ENCODE assay signal across 8 cellular contexts in genomic region chr7:5365976-5366625, GRCh38. TPM values are rescaled to one million over a fixed set of nuclear protein-coding genes. Genes with fewer than 3 reads are reported as not detected.
A peak's percentile ranks its signal among the peaks of the same experiment; 100 is the strongest.
DNase-seq lines count a peak whose midpoint lies in the region; ATAC-seq lines count a peak whose summit lies in the region.
"Not testable (repeated sequence)": the region's sequence is repeated elsewhere in the genome, so short reads cannot be mapped to it uniquely, and the experiment has no call there.

No MANE protein-coding gene starts in this region.

- not testable (repeated sequence) for H3K36me3 ChIP-seq in H7 (replicated peaks; ENCODE audit: control insufficient read depth, insufficient read depth, low read length)
- H3K36me3 ChIP-seq in SJCRH30 = peaks cover 16% of the 10 kb centered on the region

- not testable (repeated sequence) for H3K27ac ChIP-seq in SJCRH30

- H3K4me1 Mint-ChIP-seq in natural killer cell treated with Interleukin-12 subunit alpha and Interleukin-12 subunit beta and Interleukin-15 and Interleukin-18, amount 100 ng/mL, for 72 hours (ENCODE audit: low read depth in 2 of 2) = peaks cover 8 to 26% of the 10 kb centered on the region in 2 donors
- H3K4me1 Mint-ChIP-seq in stimulated activated memory B cell treated with anti-CD40 and anti-IgM and Interleukin-4, amounts not matched to agents 10 μg/mL and 1 μg/mL and 100 μg/mL, for 72 hours = peaks cover 22% of the 10 kb centered on the region

- not testable (repeated sequence) for H3K36me3 Mint-ChIP-seq in natural killer cell treated with Interleukin-12 subunit alpha and Interleukin-12 subunit beta and Interleukin-15 and Interleukin-18, amount 100 ng/mL, for 72 hours
- peaks cover 36% of the 10 kb centered on the region for H3K36me3 Mint-ChIP-seq in stimulated activated memory B cell treated with anti-CD40 and anti-IgM and Interleukin-4, amounts not matched to agents 10 μg/mL and 1 μg/mL and 100 μg/mL, for 72 hours

- H3K4me1 ChIP-seq in SJCRH30 = not testable (repeated sequence)

- DNase-seq in DMS153 (lab: John Stamatoyannopoulos, UW) (peak; percentile 47), H7 (peak; percentile 92), NCI-H1092 treated with DMSO at 0.1 percent for 48 hours (lab: John Stamatoyannopoulos, UW) (peak; percentile 79), SJCRH30 (peak; percentile 84 to 95), fibroblast of peridontal ligament (ENCODE audit: extremely low read depth) (peak; percentile 82)
- peak; percentile 19 to 43 for DNase-seq in activated T-helper 1 cell treated with anti-CD3 and anti-CD28 coated beads, Interleukin-2, amount 50 U/mL, for 16 hours (ENCODE audit: low read depth in 1 of 2, low spot score in 1 of 2)
- DNase-seq in natural killer cell treated with Interleukin-12 subunit alpha and Interleukin-12 subunit beta and Interleukin-15 and Interleukin-18, amount 100 ng/mL, for 72 hours (ENCODE audit: low spot score) = peak; percentile 78

- not testable (repeated sequence) for H3K27me3 Mint-ChIP-seq in natural killer cell treated with Interleukin-12 subunit alpha and Interleukin-12 subunit beta and Interleukin-15 and Interleukin-18, amount 100 ng/mL, for 72 hours; stimulated activated memory B cell treated with anti-CD40 and anti-IgM and Interleukin-4, amounts not matched to agents 10 μg/mL and 1 μg/mL and 100 μg/mL, for 72 hours

- not testable (repeated sequence) for H3K4me3 ChIP-seq in H7 (ENCODE audit: insufficient read depth, low read depth, low read length); SJCRH30

- not testable (repeated sequence) for H3K9me3 ChIP-seq in SJCRH30 (replicated peaks)

- peak; percentile 72 to 79 for ATAC-seq in natural killer cell treated with Interleukin-12 subunit alpha and Interleukin-12 subunit beta and Interleukin-15 and Interleukin-18, amount 100 ng/mL, for 72 hours
- ATAC-seq in stimulated activated memory B cell treated with anti-CD40 and anti-IgM and Interleukin-4, amounts not matched to agents 10 μg/mL and 1 μg/mL and 100 μg/mL, for 72 hours = peak; percentile 87

- H3K27ac Mint-ChIP-seq in natural killer cell treated with Interleukin-12 subunit alpha and Interleukin-12 subunit beta and Interleukin-15 and Interleukin-18, amount 100 ng/mL, for 72 hours = peak overlapping the region in 1 of 2 donors; percentile 45
- not testable (repeated sequence) for H3K27ac Mint-ChIP-seq in stimulated activated memory B cell treated with anti-CD40 and anti-IgM and Interleukin-4, amounts not matched to agents 10 μg/mL and 1 μg/mL and 100 μg/mL, for 72 hours

- not testable (repeated sequence) for H3K27me3 ChIP-seq in H7 (ENCODE audit: control insufficient read depth, insufficient read depth, low read length); SJCRH30

- H3K4me3 Mint-ChIP-seq in natural killer cell treated with Interleukin-12 subunit alpha and Interleukin-12 subunit beta and Interleukin-15 and Interleukin-18, amount 100 ng/mL, for 72 hours; stimulated activated memory B cell treated with anti-CD40 and anti-IgM and Interleukin-4, amounts not matched to agents 10 μg/mL and 1 μg/mL and 100 μg/mL, for 72 hours: not testable (repeated sequence)

- H3K9me3 Mint-ChIP-seq in natural killer cell treated with Interleukin-12 subunit alpha and Interleukin-12 subunit beta and Interleukin-15 and Interleukin-18, amount 100 ng/mL, for 72 hours; stimulated activated memory B cell treated with anti-CD40 and anti-IgM and Interleukin-4, amounts not matched to agents 10 μg/mL and 1 μg/mL and 100 μg/mL, for 72 hours: not testable (repeated sequence)

RNA-seq across cellular contexts. Expression of gene TNRC18, which starts 57.5 kb away (rescaled TPM):
- 44.3 and 61.9 TPM in 2 replicates for total RNA-seq in H7 (2014; rRNA removed; shearing (Covaris generic))
- 24.5 and 31.1 TPM in 2 replicates for total RNA-seq in SJCRH30 (2014; rRNA removed; shearing (Covaris generic))
- 10 to 100 TPM; 81.2 to 87.6 TPM for total RNA-seq in natural killer cell treated with Interleukin-12 subunit alpha and Interleukin-12 subunit beta and Interleukin-15 and Interleukin-18, amount 100 ng/mL, for 72 hours

Comparison
In these comparisons a context has a peak if more than half of its experiments do, and no peak if none do; other contexts are left out.
1. DNase-seq: peak in every context shown above with its lines; median percentile 92 in H7; 90 in SJCRH30; 82 in fibroblast of peridontal ligament; 79 in NCI-H1092 treated with DMSO at 0.1 percent for 48 hours; 78 in natural killer cell treated with Interleukin-12 subunit alpha and Interleukin-12 subunit beta and Interleukin-15 and Interleukin-18, amount 100 ng/mL, for 72 hours; 47 in DMS153; 31 in activated T-helper 1 cell treated with anti-CD3 and anti-CD28 coated beads, Interleukin-2, amount 50 U/mL, for 16 hours.